ENCODE assay signal across 21 cellular contexts in the genomic region with DNA sequence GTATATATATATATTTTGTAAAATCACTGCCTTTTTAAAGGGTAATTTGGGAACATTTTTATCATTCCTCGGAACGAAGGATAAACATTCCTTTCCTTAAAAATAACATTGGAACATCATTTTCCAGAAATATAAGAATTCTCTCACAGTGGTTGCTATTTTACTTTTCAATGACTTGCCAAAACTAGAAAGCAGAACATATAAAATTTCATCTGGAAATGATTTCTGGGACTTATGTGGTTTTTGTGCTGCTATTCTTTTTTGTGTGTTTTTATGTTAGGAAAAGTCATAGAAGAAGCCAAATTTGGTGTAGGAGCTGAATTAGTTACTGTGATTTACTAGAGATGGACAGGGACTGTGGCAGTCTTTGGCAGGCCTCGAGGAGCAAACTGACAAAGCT.
"Had no signal": no experiment of that assay in that cellular context is flagged by ENCODE, and none has a peak within 500 bp of the region (broad histone marks: within the 10 kb centered on the region; RNA-seq: fewer than 3 reads in every experiment).

No MANE protein-coding gene starts in this region.

- H3K27ac ChIP-seq: left lung, pancreas, psoas muscle, right atrium auricular region, suprapubic skin, tibial nerve, WERI-Rb-1 had no signal

- H3K27me3 ChIP-seq: gastrocnemius medialis, left lung, pancreas, right atrium auricular region, suprapubic skin, tibial nerve had no signal

- DNase-seq: activated CD4-positive, alpha-beta T cell treated with anti-CD3 and anti-CD28 coated beads, Interleukin-2, amount 50 U/mL, for 1 hour; activated CD4-positive, CD25-positive, alpha-beta regulatory T cell treated with anti-CD3 and anti-CD28 coated beads, Interleukin-2, amount 50 U/mL, for 72 hours; activated CD8-positive, alpha-beta T cell treated with anti-CD3 and anti-CD28 coated beads, Interleukin-2, amount 10 ng/mL, durations not matched to agents 7 days and 5 days; activated T-cell treated with anti-CD3 and anti-CD28 coated beads, Interleukin-2, amount 50 U/mL, for 1 hour; effector CD8-positive, alpha-beta T cell; erythroblast; gastrocnemius medialis; hippocampal formation; kidney glomerular epithelial cell; left lung; naive thymus-derived CD8-positive, alpha-beta T cell; pancreas; psoas muscle; stimulated activated CD4-positive, alpha-beta T cell treated with anti-CD3 and anti-CD28 coated beads, Interleukin-12 subunit alpha, Interleukin-12 subunit beta, amount 100 ng/mL, for 4 hours; stimulated activated naive CD8-positive, alpha-beta T cell treated with anti-CD3 and anti-CD28 coated beads, Interleukin-15, amount 100 ng/mL, for 72 hours; WERI-Rb-1 had no signal

- H3K4me1 ChIP-seq: gastrocnemius medialis, left lung, pancreas, psoas muscle, right atrium auricular region had no signal

- H3K4me3 ChIP-seq: gastrocnemius medialis, left lung, lung, pancreas, psoas muscle, right atrium auricular region, suprapubic skin, tibial nerve had no signal

- ATAC-seq: activated CD8-positive, alpha-beta T cell treated with anti-CD3 and anti-CD28 coated beads, Interleukin-2, amount 10 ng/mL, durations not matched to agents 7 days and 5 days; gastrocnemius medialis; naive thymus-derived CD8-positive, alpha-beta T cell; pancreas; psoas muscle; stimulated activated effector memory CD8-positive, alpha-beta T cell treated with anti-CD3 and anti-CD28 coated beads, Interleukin-12 subunit alpha, Interleukin-12 subunit beta, amount 100 ng/mL, for 72 hours; stimulated activated naive CD8-positive, alpha-beta T cell treated with anti-CD3 and anti-CD28 coated beads, Interleukin-15, amount 100 ng/mL, for 72 hours had no signal

- H3K9me3 ChIP-seq: gastrocnemius medialis, left lung, pancreas, psoas muscle, right atrium auricular region, suprapubic skin had no signal

- H3K36me3 ChIP-seq: gastrocnemius medialis, left lung, pancreas, right atrium auricular region, suprapubic skin, tibial nerve, WERI-Rb-1 had no signal
